In the genomic region with DNA sequence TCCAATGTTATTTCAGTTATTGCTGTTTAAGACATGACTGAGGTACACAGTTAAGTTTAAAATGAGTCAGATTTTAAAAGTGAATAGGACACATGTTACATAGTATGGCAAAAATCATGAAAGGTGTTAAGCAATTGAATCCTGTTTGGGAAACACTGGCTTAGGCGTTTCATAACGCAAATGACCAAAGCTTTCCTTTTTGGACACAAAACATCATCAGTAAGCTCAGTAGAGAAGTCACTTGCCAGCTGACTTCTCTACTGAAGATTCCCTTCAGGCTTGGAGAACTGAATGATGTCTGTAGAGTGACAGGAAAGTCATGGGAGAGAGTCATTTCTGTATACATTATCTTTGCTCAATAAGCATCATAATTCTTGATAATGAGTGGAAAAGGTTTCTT, we compare ENCODE assay signal across 17 cellular contexts.
"Had no signal": no experiment of that assay in that cellular context is flagged by ENCODE, and none has a peak within 500 bp of the region (broad histone marks: within the 10 kb centered on the region; RNA-seq: fewer than 3 reads in every experiment).

No MANE protein-coding gene starts in this region.

- H3K79me2 ChIP-seq: parathyroid adenoma had no signal

- ATAC-seq: heart left ventricle; naive thymus-derived CD8-positive, alpha-beta T cell; sciatic nerve; stimulated activated naive B cell treated with anti-CD40 and anti-IgM and Interleukin-4, amounts not matched to agents 10 μg/mL and 1 μg/mL and 100 μg/mL, for 72 hours had no signal

- H3K9me3 Mint-ChIP-seq: activated naive CD8-positive, alpha-beta T cell treated with anti-CD3 and anti-CD28 coated beads for 36 hours; memory B cell; naive thymus-derived CD8-positive, alpha-beta T cell; stimulated activated naive B cell treated with anti-CD40 and anti-IgM and Interleukin-4, amounts not matched to agents 10 μg/mL and 1 μg/mL and 100 μg/mL, for 72 hours had no signal

- H3K36me3 Mint-ChIP-seq: activated naive CD8-positive, alpha-beta T cell treated with anti-CD3 and anti-CD28 coated beads for 36 hours had no signal

- H3K27me3 Mint-ChIP-seq: activated naive CD8-positive, alpha-beta T cell treated with anti-CD3 and anti-CD28 coated beads for 36 hours; memory B cell; naive thymus-derived CD8-positive, alpha-beta T cell; stimulated activated naive B cell treated with anti-CD40 and anti-IgM and Interleukin-4, amounts not matched to agents 10 μg/mL and 1 μg/mL and 100 μg/mL, for 72 hours had no signal

- H3K9me3 ChIP-seq: gastrocnemius medialis, heart left ventricle, left ventricle myocardium inferior, thoracic aorta, upper lobe of left lung had no signal

- H3K27ac Mint-ChIP-seq: activated naive CD8-positive, alpha-beta T cell treated with anti-CD3 and anti-CD28 coated beads for 36 hours; memory B cell; naive thymus-derived CD8-positive, alpha-beta T cell; stimulated activated naive B cell treated with anti-CD40 and anti-IgM and Interleukin-4, amounts not matched to agents 10 μg/mL and 1 μg/mL and 100 μg/mL, for 72 hours had no signal

- H2AFZ ChIP-seq: parathyroid adenoma had no signal

- H3K4me1 Mint-ChIP-seq: memory B cell; naive thymus-derived CD8-positive, alpha-beta T cell; stimulated activated naive B cell treated with anti-CD40 and anti-IgM and Interleukin-4, amounts not matched to agents 10 μg/mL and 1 μg/mL and 100 μg/mL, for 72 hours had no signal

- H3K4me3 ChIP-seq: dorsolateral prefrontal cortex, gastrocnemius medialis, heart left ventricle, left ventricle myocardium inferior, thoracic aorta, upper lobe of left lung had no signal

- DNase-seq: activated CD4-positive, alpha-beta T cell treated with anti-CD3 and anti-CD28 coated beads for 1 hour; activated CD4-positive, alpha-beta T cell treated with anti-CD3 and anti-CD28 coated beads, Interleukin-2, amount 50 U/mL, for 4 hours; activated gamma-delta T cell treated with Interleukin-2 at 50 U/mL for 16 hours; activated naive CD8-positive, alpha-beta T cell treated with anti-CD3 and anti-CD28 coated beads for 36 hours; amygdala; dorsolateral prefrontal cortex; gastrocnemius medialis; heart left ventricle; left ventricle myocardium inferior; naive thymus-derived CD8-positive, alpha-beta T cell; stimulated activated naive B cell treated with anti-CD40 and anti-IgM and Interleukin-4, amounts not matched to agents 10 μg/mL and 1 μg/mL and 100 μg/mL, for 72 hours; upper lobe of left lung; WERI-Rb-1 had no signal

- H3K4me1 ChIP-seq: gastrocnemius medialis, heart left ventricle, left ventricle myocardium inferior, parathyroid adenoma had no signal

- H3K4me3 Mint-ChIP-seq: activated naive CD8-positive, alpha-beta T cell treated with anti-CD3 and anti-CD28 coated beads for 36 hours; memory B cell; naive thymus-derived CD8-positive, alpha-beta T cell; stimulated activated naive B cell treated with anti-CD40 and anti-IgM and Interleukin-4, amounts not matched to agents 10 μg/mL and 1 μg/mL and 100 μg/mL, for 72 hours had no signal

- H3K27ac ChIP-seq: dorsolateral prefrontal cortex, gastrocnemius medialis, heart left ventricle, left ventricle myocardium inferior, parathyroid adenoma, thoracic aorta, upper lobe of left lung, WERI-Rb-1 had no signal
